ENCODE assay signal across 10 cellular contexts in the genomic region with DNA sequence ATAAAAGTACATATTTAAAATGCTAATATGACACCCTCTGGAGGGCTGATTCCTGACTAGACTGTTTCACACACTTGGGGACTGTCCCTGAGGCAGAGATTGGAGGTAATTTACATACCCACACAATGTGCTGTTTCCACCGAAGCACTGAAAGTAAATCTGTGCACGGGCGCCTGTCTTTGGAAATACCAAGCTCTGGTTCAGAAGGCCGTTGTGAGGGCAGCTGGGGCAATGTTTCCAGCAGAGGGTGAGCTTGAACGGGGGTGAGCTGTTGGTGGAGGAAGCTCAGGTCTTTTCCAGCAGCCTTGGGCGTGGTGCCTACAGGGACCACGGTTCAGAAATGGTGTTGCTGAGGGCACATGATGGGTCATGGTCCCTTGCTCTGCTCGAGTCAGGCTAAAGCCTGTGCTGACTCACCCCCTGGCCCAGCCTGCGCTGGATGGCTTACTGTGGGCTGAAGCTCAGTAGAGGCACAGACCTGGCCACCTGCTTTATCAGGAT. TPM values are rescaled to one million over a fixed set of nuclear protein-coding genes. Genes with fewer than 3 reads are reported as not detected.
DNase-seq lines count a peak whose midpoint lies in the region; ATAC-seq and TF ChIP-seq lines count a peak whose summit lies in the region.
"Had no signal": no experiment of that assay in that cellular context is flagged by ENCODE, and none has a peak within 500 bp of the region (broad histone marks: within the 10 kb centered on the region; RNA-seq: fewer than 3 reads in every experiment).

No MANE protein-coding gene starts in this region.

- H3K4me1 Mint-ChIP-seq in IgD-negative memory B cell = peaks cover 22 to 23% (median 23%) of the 10 kb centered on the region in 3 donors
- peaks cover 36% of the 10 kb centered on the region for H3K4me1 Mint-ChIP-seq in activated naive CD8-positive, alpha-beta T cell treated with anti-CD3 and anti-CD28 coated beads, Interleukin-2, amount 50 U/mL, for 24 hours

- ATAC-seq in activated naive CD8-positive, alpha-beta T cell treated with anti-CD3 and anti-CD28 coated beads, Interleukin-2, amount 50 U/mL, for 24 hours = peak; percentile 93
- no peak for ATAC-seq in upper lobe of left lung (ENCODE audit: low FRiP score in 2 of 2)

- peak overlapping the region in 2 of 3 donors; percentile 72 to 88 for H3K27ac Mint-ChIP-seq in IgD-negative memory B cell
- peak overlapping the region; percentile 60 for H3K27ac Mint-ChIP-seq in activated naive CD8-positive, alpha-beta T cell treated with anti-CD3 and anti-CD28 coated beads, Interleukin-2, amount 50 U/mL, for 24 hours
- H3K27ac Mint-ChIP-seq: T-helper 1 cell treated with Interleukin-12 subunit alpha and Interleukin-12 subunit beta and Interleukin-4 antibody, amounts not matched to agents 30 μg/mL and 1 μg/mL, for 36 hours had no signal

- H3K4me3 Mint-ChIP-seq in IgD-negative memory B cell = peak overlapping the region; percentile 35 to 81 (median 72)
- H3K4me3 Mint-ChIP-seq in activated naive CD8-positive, alpha-beta T cell treated with anti-CD3 and anti-CD28 coated beads, Interleukin-2, amount 50 U/mL, for 24 hours = no peak overlapping the region
- H3K4me3 Mint-ChIP-seq: T-helper 1 cell treated with Interleukin-12 subunit alpha and Interleukin-12 subunit beta and Interleukin-4 antibody, amounts not matched to agents 30 μg/mL and 1 μg/mL, for 36 hours had no signal

- H3K4me3 ChIP-seq in upper lobe of left lung (no peak overlapping the region), ascending aorta (no peak overlapping the region)

- no peak for TF ChIP-seq POLR2A in upper lobe of left lung (IDR thresholded peaks at IDR 0.05)

- intact Hi-C loops in ascending aorta (cut with DNase I) = loop anchor here (5.0 to 10.0 kb wide), 2 partner anchors 357 to 405 kb away; partner anchors contain the start of genes C9orf78 and USP20

- H3K9me3 ChIP-seq in upper lobe of left lung (no peaks in the 10 kb centered on the region), ascending aorta (no peaks in the 10 kb centered on the region)

- no peaks in the 10 kb centered on the region for H3K27me3 ChIP-seq in upper lobe of left lung
- no peaks in the 10 kb centered on the region for H3K27me3 ChIP-seq in ascending aorta

- H3K27ac ChIP-seq in upper lobe of left lung (no peak overlapping the region), ascending aorta (no peak overlapping the region)

- TF ChIP-seq CTCF in upper lobe of left lung (IDR thresholded peaks at IDR 0.05) = no peak
- no peak for TF ChIP-seq CTCF in ascending aorta (IDR thresholded peaks at IDR 0.05)

- H3K27me3 Mint-ChIP-seq in IgD-negative memory B cell = peaks cover 1% of the 10 kb centered on the region
- H3K27me3 Mint-ChIP-seq in activated naive CD8-positive, alpha-beta T cell treated with anti-CD3 and anti-CD28 coated beads, Interleukin-2, amount 50 U/mL, for 24 hours = peaks cover 9% of the 10 kb centered on the region

- 66 to 70% methylated on average over 7 to 8 of the region's 9 CpGs for WGBS in upper lobe of left lung, 2 donors

- peak; percentile 79 for DNase-seq in activated CD8-positive, alpha-beta memory T cell treated with anti-CD3 and anti-CD28 coated beads for 24 hours
- DNase-seq in activated CD8-positive, alpha-beta memory T cell treated with anti-CD3 and anti-CD28 coated beads, Interleukin-2, amount 50 U/mL, for 4 hours = no peak
- peak; percentile 64 for DNase-seq in activated naive CD8-positive, alpha-beta T cell treated with anti-CD3 and anti-CD28 coated beads, Interleukin-2, amount 50 U/mL, for 24 hours
- DNase-seq in stimulated activated CD4-positive, alpha-beta T cell treated with anti-CD3 and anti-CD28 coated beads, Interleukin-4, amount 100 ng/mL, for 48 hours (ENCODE audit: low read depth in 2 of 2) = peak; percentile 38 to 50
- DNase-seq in upper lobe of left lung (no peak), SIG-M5 treated with dmso at 0.1 percent for 504 hours (lab: John Stamatoyannopoulos, UW; ENCODE audit: unreplicated experiment) (no peak), ascending aorta (ENCODE audit: low spot score in 2 of 2) (no peak)

- H3K36me3 ChIP-seq in upper lobe of left lung (no peaks in the 10 kb centered on the region), ascending aorta (no peaks in the 10 kb centered on the region)

- H3K4me1 ChIP-seq in upper lobe of left lung (peaks cover 6 to 27% (median 16%) of the 10 kb centered on the region in 4 donors), ascending aorta (peaks cover 3 to 9% of the 10 kb centered on the region in 2 donors)

- TF ChIP-seq EP300 in upper lobe of left lung (IDR thresholded peaks at IDR 0.05) = no peak

- H3K36me3 Mint-ChIP-seq in IgD-negative memory B cell = no peaks in the 10 kb centered on the region
- H3K36me3 Mint-ChIP-seq in activated naive CD8-positive, alpha-beta T cell treated with anti-CD3 and anti-CD28 coated beads, Interleukin-2, amount 50 U/mL, for 24 hours (ENCODE audit: low read depth) = no peaks in the 10 kb centered on the region

- H3K9me3 Mint-ChIP-seq in IgD-negative memory B cell = no peaks in the 10 kb centered on the region
- no peaks in the 10 kb centered on the region for H3K9me3 Mint-ChIP-seq in activated naive CD8-positive, alpha-beta T cell treated with anti-CD3 and anti-CD28 coated beads, Interleukin-2, amount 50 U/mL, for 24 hours
- H3K9me3 Mint-ChIP-seq: T-helper 1 cell treated with Interleukin-12 subunit alpha and Interleukin-12 subunit beta and Interleukin-4 antibody, amounts not matched to agents 30 μg/mL and 1 μg/mL, for 36 hours had no signal

RNA-seq across cellular contexts. Expression of gene HMCN2, which starts 25.8 kb away (rescaled TPM):
- not detected for polyA plus RNA-seq in IgD-negative memory B cell
- total RNA-seq in upper lobe of left lung = 1 to 10 TPM in 5 of 6 donors, under 1 TPM in 1; 0.76 to 7.3 (median 1.5) TPM
- total RNA-seq in ascending aorta = 7.5 TPM
- polyA plus RNA-seq: BJ had no signal

Comparison
In these comparisons a context has a peak if more than half of its experiments do, and no peak if none do; other contexts are left out.
1. DNase-seq: peak in activated CD8-positive, alpha-beta memory T cell treated with anti-CD3 and anti-CD28 coated beads for 24 hours (single experiment), activated naive CD8-positive, alpha-beta T cell treated with anti-CD3 and anti-CD28 coated beads, Interleukin-2, amount 50 U/mL, for 24 hours (single experiment) and stimulated activated CD4-positive, alpha-beta T cell treated with anti-CD3 and anti-CD28 coated beads, Interleukin-4, amount 100 ng/mL, for 48 hours (2 of 2); none in activated CD8-positive, alpha-beta memory T cell treated with anti-CD3 and anti-CD28 coated beads, Interleukin-2, amount 50 U/mL, for 4 hours (single experiment), upper lobe of left lung (0 of 2), SIG-M5 treated with dmso at 0.1 percent for 504 hours (single experiment) and ascending aorta (0 of 2).